In the genomic region with DNA sequence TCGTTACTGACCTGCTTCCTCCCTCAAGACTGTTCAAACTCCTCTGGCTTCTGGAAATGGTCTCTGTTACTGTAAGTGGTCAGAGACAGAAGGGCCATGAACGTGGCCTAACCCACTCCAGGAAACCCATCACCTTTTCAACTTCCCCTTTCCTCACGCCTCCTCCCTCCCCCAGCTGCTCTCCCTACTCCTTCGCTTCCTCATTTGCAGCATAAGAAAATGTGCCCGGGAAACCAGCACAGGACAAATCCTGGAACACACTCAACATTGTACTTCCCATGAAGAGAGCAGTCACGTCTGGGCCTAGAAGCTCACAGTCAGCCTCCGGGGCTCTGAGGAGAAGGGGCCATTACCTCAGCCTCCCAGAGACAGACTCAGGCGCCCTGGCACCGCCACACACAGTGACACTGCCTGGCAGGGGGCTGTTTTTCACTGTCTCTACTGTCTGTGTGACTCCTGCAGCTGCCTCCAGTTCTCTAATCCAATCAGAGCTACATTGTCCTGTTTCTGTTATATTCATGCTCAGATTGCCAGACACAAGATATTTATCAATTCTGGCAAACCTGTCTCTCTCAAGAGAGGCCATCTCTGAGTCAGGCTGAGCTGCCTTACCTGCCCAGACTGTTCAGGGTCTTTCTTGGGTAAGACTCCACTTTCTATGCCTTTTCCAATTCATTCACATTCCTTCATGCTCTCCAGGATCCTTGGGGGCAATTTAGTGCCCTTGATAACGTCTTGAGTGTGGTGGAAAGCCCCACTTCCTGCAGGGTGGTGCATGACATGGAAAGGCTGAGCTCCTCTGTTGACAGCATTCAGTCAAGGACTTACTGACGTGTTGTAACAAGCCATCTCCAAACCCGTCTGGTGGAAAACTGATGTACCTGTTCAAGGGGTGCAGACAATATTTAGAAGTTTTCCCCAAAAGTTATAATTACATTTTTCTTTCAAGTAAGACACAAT, we compare ENCODE assay signal across 8 cellular contexts.
DNase-seq lines count a peak whose midpoint lies in the region; ATAC-seq and TF ChIP-seq lines count a peak whose summit lies in the region.

No MANE protein-coding gene starts in this region.

- CTCF ChIA-PET in activated B cell treated with CpG ODN at 0.5 μM for 24 hours (lab: Charles Lee) = interaction anchor here (0.6 kb wide), 1 partner anchor 324 kb away, joined by 3 read pairs; no protein-coding TSS in a partner anchor
- CTCF ChIA-PET in HEK293T (lab: Yijun Ruan, JAX) = interaction anchor here (0.6 kb wide), 2 partner anchors 636 to 655 kb away, joined by 3 to 4 read pairs; no protein-coding TSS in a partner anchor

- peak overlapping the region; percentile 13 for H3K4me3 Mint-ChIP-seq in activated B cell treated with CpG ODN at 0.5 μM for 24 hours

- DNase-seq in NCI-H345 (lab: John Stamatoyannopoulos, UW) = peak; percentile 9
- no peak for DNase-seq in NCI-H345 treated with DMSO at 0.1 percent for 48 hours (lab: John Stamatoyannopoulos, UW; ENCODE audit: unreplicated experiment)
- DNase-seq in activated B cell treated with CpG ODN at 0.5 μM for 24 hours = peak; percentile 17
- peak; percentile 76 to 79 for DNase-seq in left lung
- DNase-seq in transverse colon = peak; percentile 24
- DNase-seq in ecto neural progenitor cell (ENCODE audit: low spot score) = no peak
- DNase-seq in HEK293T (ENCODE audit: extremely low spot score) = no peak

- WGBS in transverse colon (ENCODE audit: low coverage in 1 of 2), 2 donors = 66 to 71% methylated on average over 5 to 12 of the region's 12 CpGs

- no peaks in the 10 kb centered on the region for H3K27me3 ChIP-seq in left lung
- no peaks in the 10 kb centered on the region for H3K27me3 ChIP-seq in transverse colon

- H3K4me1 ChIP-seq in left lung = peaks cover 0 to 69% of the 10 kb centered on the region in 2 donors
- no peaks in the 10 kb centered on the region for H3K4me1 ChIP-seq in transverse colon

- no peaks in the 10 kb centered on the region for H3K27me3 Mint-ChIP-seq in activated B cell treated with CpG ODN at 0.5 μM for 24 hours

- H3K9me3 ChIP-seq in left lung (no peaks in the 10 kb centered on the region), transverse colon (no peaks in the 10 kb centered on the region)

- H3K27ac ChIP-seq in left lung (peak overlapping the region in 1 of 2 donors; percentile 86), transverse colon (peak overlapping the region in 1 of 4 donors; percentile 24)

- ATAC-seq in activated B cell treated with CpG ODN at 0.5 μM for 24 hours (ENCODE audit: low read depth) (peak; percentile 40), left lung (peak; percentile 62), GM21737 (IDR thresholded peaks at IDR 0.05; ENCODE audit: unreplicated experiment) (no peak)

- no peak for TF ChIP-seq EP300 in transverse colon (IDR thresholded peaks at IDR 0.05; ENCODE audit: low read depth)

- peak overlapping the region; percentile 50 for H3K27ac Mint-ChIP-seq in activated B cell treated with CpG ODN at 0.5 μM for 24 hours

- no peak for TF ChIP-seq CTCF in activated B cell treated with CpG ODN at 0.5 μM for 24 hours (IDR thresholded peaks at IDR 0.05)
- TF ChIP-seq CTCF in left lung (IDR thresholded peaks at IDR 0.05) = no peak
- no peak for TF ChIP-seq CTCF in transverse colon (IDR thresholded peaks at IDR 0.05)

- peaks cover 40% of the 10 kb centered on the region for H3K4me1 Mint-ChIP-seq in activated B cell treated with CpG ODN at 0.5 μM for 24 hours

- peak; percentile 16 for TF ChIP-seq POLR2A in transverse colon (IDR thresholded peaks at IDR 0.05)

- H3K4me3 ChIP-seq in left lung = no peak overlapping the region
- no peak overlapping the region for H3K4me3 ChIP-seq in transverse colon

- no peaks in the 10 kb centered on the region for H3K9me3 Mint-ChIP-seq in activated B cell treated with CpG ODN at 0.5 μM for 24 hours

- no peaks in the 10 kb centered on the region for H3K36me3 Mint-ChIP-seq in activated B cell treated with CpG ODN at 0.5 μM for 24 hours (ENCODE audit: low read depth)

- intact Hi-C loops in activated B cell treated with CpG ODN at 0.5 μM for 24 hours (cut with micrococcal nuclease) = loop anchor here (2.0 kb wide), 1 partner anchor 18 kb away; no protein-coding TSS in a partner anchor
- intact Hi-C loops in left lung (cut with DNase I) = no loop called here
- intact Hi-C loops in transverse colon (cut with DNase I; ENCODE audit: low total_unique reads) = no loop called here

- no peaks in the 10 kb centered on the region for H3K36me3 ChIP-seq in left lung
- H3K36me3 ChIP-seq in transverse colon = no peaks in the 10 kb centered on the region

- in situ Hi-C loops in transverse colon (cut with MboI; ENCODE audit: low pct_ligation_motif_present in 1 of 4, low pct_unique_long_range_greater_than_20kb in 1 of 4, low sequenced_read_pairs in 3 of 4) = no loop called here

- POLR2A ChIA-PET in activated B cell treated with CpG ODN at 0.5 μM for 24 hours (lab: Charles Lee) (no interaction called here), HEK293T (lab: Yijun Ruan, JAX) (no interaction called here)

TF ChIP-seq in HEK293T, 16 proteins besides CTCF, POLR2A, EP300 and RAD21:
- TF ChIP-seq L3MBTL2 (conservative IDR thresholded peaks at IDR 0.05) (no peak), LEF1 (IDR thresholded peaks at IDR 0.05; ENCODE audit: borderline replicate concordance) (no peak), SUZ12 (IDR thresholded peaks at IDR 0.05) (no peak), ZNF384 (IDR thresholded peaks at IDR 0.05) (no peak), ELF4 (IDR thresholded peaks at IDR 0.05) (no peak), SP1 (IDR thresholded peaks at IDR 0.05) (no peak), FOXK2 (IDR thresholded peaks at IDR 0.05) (no peak), NFRKB (IDR thresholded peaks at IDR 0.05) (no peak)
- TF ChIP-seq, protein P1, sequence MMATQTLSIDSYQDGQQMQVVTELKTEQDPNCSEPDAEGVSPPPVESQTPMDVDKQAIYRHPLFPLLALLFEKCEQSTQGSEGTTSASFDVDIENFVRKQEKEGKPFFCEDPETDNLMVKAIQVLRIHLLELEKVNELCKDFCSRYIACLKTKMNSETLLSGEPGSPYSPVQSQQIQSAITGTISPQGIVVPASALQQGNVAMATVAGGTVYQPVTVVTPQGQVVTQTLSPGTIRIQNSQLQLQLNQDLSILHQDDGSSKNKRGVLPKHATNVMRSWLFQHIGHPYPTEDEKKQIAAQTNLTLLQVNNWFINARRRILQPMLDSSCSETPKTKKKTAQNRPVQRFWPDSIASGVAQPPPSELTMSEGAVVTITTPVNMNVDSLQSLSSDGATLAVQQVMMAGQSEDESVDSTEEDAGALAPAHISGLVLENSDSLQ (IDR thresholded peaks at IDR 0.05) = no peak

Comparison
In these comparisons a context has a peak if more than half of its experiments do, and no peak if none do; other contexts are left out.
1. DNase-seq: peak in NCI-H345 (single experiment), activated B cell treated with CpG ODN at 0.5 μM for 24 hours (single experiment), left lung (2 of 2) and transverse colon (single experiment); none in NCI-H345 treated with DMSO at 0.1 percent for 48 hours (single experiment), ecto neural progenitor cell (single experiment) and HEK293T (single experiment).